16 cellular contexts compared by ENCODE assay signal in the genomic region with DNA sequence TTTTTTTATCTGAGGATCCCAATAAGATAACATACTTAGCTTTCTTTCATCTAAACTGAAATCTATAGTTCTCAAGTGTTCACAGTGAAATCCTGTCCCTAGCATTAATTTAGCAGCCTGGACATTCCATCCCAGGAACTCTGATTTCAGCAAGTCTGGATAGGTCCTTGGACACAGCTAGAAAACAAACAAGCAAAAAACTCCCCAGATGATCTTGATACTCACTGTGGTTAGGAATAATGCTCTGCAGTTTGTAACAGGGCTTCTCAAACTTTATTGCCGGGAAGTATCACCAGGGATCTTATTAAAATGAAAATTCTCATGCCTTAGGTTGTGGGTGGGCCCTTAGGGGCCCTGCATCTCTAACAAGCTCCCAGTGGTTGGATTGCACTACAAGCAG. TPM values are rescaled to one million over a fixed set of nuclear protein-coding genes. Genes with fewer than 3 reads are reported as not detected.
DNase-seq lines count a peak whose midpoint lies in the region; ATAC-seq and TF ChIP-seq lines count a peak whose summit lies in the region.
"Had no signal": no experiment of that assay in that cellular context is flagged by ENCODE, and none has a peak within 500 bp of the region (broad histone marks: within the 10 kb centered on the region; RNA-seq: fewer than 3 reads in every experiment).

No MANE protein-coding gene starts in this region.

- H3K27ac ChIP-seq in neural progenitor cell = no peak overlapping the region
- H3K27ac ChIP-seq: C4-2B had no signal

- H3K4me1 Mint-ChIP-seq in T-helper 17 cell = no peaks in the 10 kb centered on the region
- no peaks in the 10 kb centered on the region for H3K4me1 Mint-ChIP-seq in neural progenitor cell
- H3K4me1 Mint-ChIP-seq in natural killer cell = peaks cover 48 to 52% of the 10 kb centered on the region in 2 donors
- no peaks in the 10 kb centered on the region for H3K4me1 Mint-ChIP-seq in CD14-positive monocyte
- H3K4me1 Mint-ChIP-seq: B cell had no signal

- ATAC-seq in T-helper 17 cell (no peak), natural killer cell (no peak)
- ATAC-seq: CD8-positive, alpha-beta T cell had no signal

- H3K4me3 Mint-ChIP-seq in T-helper 17 cell (no peak overlapping the region), neural progenitor cell (no peak overlapping the region), natural killer cell (no peak overlapping the region), CD14-positive monocyte (no peak overlapping the region)
- H3K4me3 Mint-ChIP-seq: B cell; CD8-positive, alpha-beta T cell; HFFc6 had no signal

- no peaks in the 10 kb centered on the region for H3F3A ChIP-seq in neural progenitor cell (ENCODE audit: low read depth)

- H3K9me3 Mint-ChIP-seq in neural progenitor cell (peaks cover 5% of the 10 kb centered on the region), natural killer cell (no peaks in the 10 kb centered on the region), CD14-positive monocyte (peaks cover 4 to 17% (median 15%) of the 10 kb centered on the region in 7 donors)

- H3K36me3 Mint-ChIP-seq in T-helper 17 cell (ENCODE audit: low read depth) = peaks cover 2% of the 10 kb centered on the region
- H3K36me3 Mint-ChIP-seq in neural progenitor cell = no peaks in the 10 kb centered on the region
- no peaks in the 10 kb centered on the region for H3K36me3 Mint-ChIP-seq in natural killer cell
- H3K36me3 Mint-ChIP-seq in CD14-positive monocyte = no peaks in the 10 kb centered on the region
- H3K36me3 Mint-ChIP-seq: CD8-positive, alpha-beta T cell had no signal

- no peak overlapping the region for H3K4me3 ChIP-seq in AG10803 (ENCODE audit: low read length)
- no peak overlapping the region for H3K4me3 ChIP-seq in neural progenitor cell

- H3K9me3 ChIP-seq in T-helper 17 cell (ENCODE audit: control insufficient read depth, low read length, poor library complexity, severe bottlenecking) (peaks cover 3% of the 10 kb centered on the region), neural progenitor cell (ENCODE audit: low read depth) (no peaks in the 10 kb centered on the region)

- H3K79me2 ChIP-seq in neural progenitor cell (ENCODE audit: low read depth) = no peaks in the 10 kb centered on the region

- H3K4me1 ChIP-seq in neural progenitor cell = no peaks in the 10 kb centered on the region

- H3K36me3 ChIP-seq in neural progenitor cell = no peaks in the 10 kb centered on the region

- H3K27ac Mint-ChIP-seq in T-helper 17 cell (peak overlapping the region; percentile 10), neural progenitor cell (peak overlapping the region; percentile 28), natural killer cell (peak overlapping the region in 1 of 2 donors; percentile 61), CD14-positive monocyte (no peak overlapping the region)
- H3K27ac Mint-ChIP-seq: B cell; CD8-positive, alpha-beta T cell; HFFc6 had no signal

- H3K4me2 ChIP-seq in neural progenitor cell = no peak overlapping the region

- peak; percentile 27 for DNase-seq in AG10803 (ENCODE audit: low read depth)
- DNase-seq in T-helper 17 cell = no peak
- peak; percentile 38 for DNase-seq in fibroblast of peridontal ligament (ENCODE audit: extremely low read depth)
- DNase-seq in neural progenitor cell (ENCODE audit: low spot score) = no peak
- no peak for DNase-seq in posterior cingulate gyrus
- DNase-seq in natural killer cell = no peak
- DNase-seq in CD14-positive monocyte (ENCODE audit: low spot score) = no peak
- DNase-seq: 8988T; CD8-positive, alpha-beta T cell; COR-L47; DND-41; GF-D8; HCEC 1CT; HFFc6 had no signal

- no peak for TF ChIP-seq CTCF in AG10803 (conservative IDR thresholded peaks at IDR 0.05; ENCODE audit: low read length)
- no peak for TF ChIP-seq CTCF in neural progenitor cell (IDR thresholded peaks at IDR 0.05)
- TF ChIP-seq CTCF in natural killer cell (IDR thresholded peaks at IDR 0.05) = no peak
- no peak for TF ChIP-seq CTCF in CD14-positive monocyte (IDR thresholded peaks at IDR 0.05)

- H2AFZ ChIP-seq in neural progenitor cell (replicated peaks) = no peak overlapping the region

- H3K9ac ChIP-seq in neural progenitor cell = no peak overlapping the region

- no peaks in the 10 kb centered on the region for H3K27me3 ChIP-seq in neural progenitor cell

- H4K20me1 ChIP-seq in neural progenitor cell (ENCODE audit: low read depth) = no peaks in the 10 kb centered on the region

- H3K27me3 Mint-ChIP-seq in T-helper 17 cell (no peaks in the 10 kb centered on the region), neural progenitor cell (ENCODE audit: insufficient read depth, low read depth) (peaks cover 2% of the 10 kb centered on the region), natural killer cell (ENCODE audit: low read depth in 2 of 2) (no peaks in the 10 kb centered on the region), CD14-positive monocyte (ENCODE audit: low read depth in 3 of 3) (peaks cover 0 to 5% (median 2%) of the 10 kb centered on the region in 3 donors)

- intact Hi-C loops in posterior cingulate gyrus (cut with DNase I) (no loop called here), natural killer cell (cut with micrococcal nuclease) (no loop called here), CD14-positive monocyte (cut with micrococcal nuclease) (no loop called here)

RNA-seq across cellular contexts. Expression of a gene that starts 24.3 kb away (rescaled TPM):
- total RNA-seq in T-helper 17 cell (10 to 100 TPM; 13.0 to 99.9 TPM), neural progenitor cell (ENCODE audit: low replicate concordance) (14.6 and 17.6 TPM in 2 replicates), natural killer cell (10 to 100 TPM; 27.1 to 43.3 (median 38.3) TPM)
- 10 to 100 TPM in 1 of 2 donors, under 1 TPM in 1; 0.52 to 55.4 TPM for polyA plus RNA-seq in CD14-positive monocyte

Comparison
In these comparisons a context has a peak if more than half of its experiments do, and no peak if none do; other contexts are left out.
1. DNase-seq: peak in AG10803 (single experiment) and fibroblast of peridontal ligament (single experiment); none in T-helper 17 cell (0 of 3), neural progenitor cell (single experiment), posterior cingulate gyrus (0 of 10), natural killer cell (single experiment) and CD14-positive monocyte (single experiment).
2. H3K27ac Mint-ChIP-seq: peak in T-helper 17 cell (single experiment) and neural progenitor cell (single experiment); none in CD14-positive monocyte (0 of 7).